ENCODE assay signal across 24 cellular contexts in genomic region chr4:48518143-48518542, GRCh38. TPM values are rescaled to one million over a fixed set of nuclear protein-coding genes. Genes with fewer than 3 reads are reported as not detected.
DNase-seq lines count a peak whose midpoint lies in the region; ATAC-seq and TF ChIP-seq lines count a peak whose summit lies in the region.
"Had no signal": no experiment of that assay in that cellular context is flagged by ENCODE, and none has a peak within 500 bp of the region (broad histone marks: within the 10 kb centered on the region; RNA-seq: fewer than 3 reads in every experiment).

No MANE protein-coding gene starts in this region.

- H3K9me3 ChIP-seq in CD8-positive, alpha-beta T cell (ENCODE audit: low read length), result no peaks in the 10 kb centered on the region
- H3K9me3 ChIP-seq in transverse colon, result no peaks in the 10 kb centered on the region
- H3K9me3 ChIP-seq: BLaER1 had no signal

- H3K4me1 ChIP-seq in CD8-positive, alpha-beta T cell (ENCODE audit: insufficient read depth, low read length), result no peaks in the 10 kb centered on the region
- H3K4me1 ChIP-seq in transverse colon, result no peaks in the 10 kb centered on the region
- H3K4me1 ChIP-seq: BLaER1 had no signal

- TF ChIP-seq POLR2A in transverse colon (IDR thresholded peaks at IDR 0.05), result no peak

- peaks cover 77% of the 10 kb centered on the region for H3K36me3 Mint-ChIP-seq in CD8-positive, alpha-beta T cell
- H3K36me3 Mint-ChIP-seq in HFFc6 (ENCODE audit: low read depth), result peaks cover 21% of the 10 kb centered on the region
- peaks cover 88% of the 10 kb centered on the region for H3K36me3 Mint-ChIP-seq in stimulated activated effector memory CD8-positive, alpha-beta T cell treated with anti-CD3 and anti-CD28 coated beads, Interleukin-12 subunit alpha, Interleukin-12 subunit beta, amount 100 ng/mL, for 72 hours
- peaks cover 91% of the 10 kb centered on the region for H3K36me3 Mint-ChIP-seq in activated T-helper 17 cell treated with anti-CD3 and anti-CD28 coated beads, Interleukin-2, amount 50 U/mL, for 72 hours (ENCODE audit: low read depth)

- no peak for TF ChIP-seq EP300 in transverse colon (IDR thresholded peaks at IDR 0.05; ENCODE audit: low read depth)

- in situ Hi-C loops in transverse colon (cut with MboI; ENCODE audit: low pct_ligation_motif_present in 1 of 4, low pct_unique_long_range_greater_than_20kb in 1 of 4, low sequenced_read_pairs in 3 of 4), result loop anchor here in 1 of 4 donors (25.0 kb wide), 1 partner anchor 631 kb away; no protein-coding TSS in a partner anchor

- no peak for DNase-seq in CD8-positive, alpha-beta T cell
- DNase-seq in HFFc6 (peak; percentile 25), fibroblast of villous mesenchyme (ENCODE audit: low read depth) (peak; percentile 4), occipital lobe (lab: John Stamatoyannopoulos, UW) (no peak), transverse colon (no peak)
- DNase-seq in stimulated activated effector memory CD8-positive, alpha-beta T cell treated with anti-CD3 and anti-CD28 coated beads, Interleukin-12 subunit alpha, Interleukin-12 subunit beta, amount 100 ng/mL, for 72 hours (ENCODE audit: low spot score in 2 of 2), result no peak
- DNase-seq: ACHN; CD8-positive, alpha-beta memory T cell; COR-L47; DMS 273 treated with DMSO at 0.1 percent for 48 hours; DND-41; GF-D8; GM23248; HCEC 1CT; Karpas-422; KBM-7 had no signal

- H3K4me1 Mint-ChIP-seq in CD8-positive, alpha-beta T cell (ENCODE audit: low read depth), result no peaks in the 10 kb centered on the region
- H3K4me1 Mint-ChIP-seq in HFFc6 (ENCODE audit: low read depth), result peaks cover 17% of the 10 kb centered on the region
- H3K4me1 Mint-ChIP-seq in stimulated activated effector memory CD8-positive, alpha-beta T cell treated with anti-CD3 and anti-CD28 coated beads, Interleukin-12 subunit alpha, Interleukin-12 subunit beta, amount 100 ng/mL, for 72 hours, result no peaks in the 10 kb centered on the region
- H3K4me1 Mint-ChIP-seq in activated T-helper 17 cell treated with anti-CD3 and anti-CD28 coated beads, Interleukin-2, amount 50 U/mL, for 72 hours, result no peaks in the 10 kb centered on the region
- H3K4me1 Mint-ChIP-seq: CD14-positive monocyte; CD8-positive, alpha-beta memory T cell; IgD-negative memory B cell had no signal

- POLR2A ChIA-PET in CD8-positive, alpha-beta T cell (lab: Charles Lee), result no interaction called here

- no peaks in the 10 kb centered on the region for H3K27me3 ChIP-seq in CD8-positive, alpha-beta T cell (ENCODE audit: insufficient read depth, low read length)
- no peaks in the 10 kb centered on the region for H3K27me3 ChIP-seq in transverse colon
- H3K27me3 ChIP-seq: BLaER1 had no signal

- no peak for ATAC-seq in CD8-positive, alpha-beta T cell
- no peak for ATAC-seq in stimulated activated effector memory CD8-positive, alpha-beta T cell treated with anti-CD3 and anti-CD28 coated beads, Interleukin-12 subunit alpha, Interleukin-12 subunit beta, amount 100 ng/mL, for 72 hours
- ATAC-seq in activated T-helper 17 cell treated with anti-CD3 and anti-CD28 coated beads, Interleukin-2, amount 50 U/mL, for 72 hours (replicated peaks), result no peak
- no peak for ATAC-seq in GM19455 (IDR thresholded peaks at IDR 0.05; ENCODE audit: unreplicated experiment)
- ATAC-seq: GM12878 had no signal

- no peak overlapping the region for H3K27ac ChIP-seq in CD8-positive, alpha-beta T cell (ENCODE audit: low read depth, low read length)
- no peak overlapping the region for H3K27ac ChIP-seq in transverse colon
- H3K27ac ChIP-seq: BLaER1, GM23248, HL-60 had no signal

- H3K9me3 Mint-ChIP-seq in CD8-positive, alpha-beta T cell, result no peaks in the 10 kb centered on the region
- no peaks in the 10 kb centered on the region for H3K9me3 Mint-ChIP-seq in HFFc6
- H3K9me3 Mint-ChIP-seq in stimulated activated effector memory CD8-positive, alpha-beta T cell treated with anti-CD3 and anti-CD28 coated beads, Interleukin-12 subunit alpha, Interleukin-12 subunit beta, amount 100 ng/mL, for 72 hours, result no peaks in the 10 kb centered on the region
- H3K9me3 Mint-ChIP-seq in activated T-helper 17 cell treated with anti-CD3 and anti-CD28 coated beads, Interleukin-2, amount 50 U/mL, for 72 hours, result no peaks in the 10 kb centered on the region
- H3K9me3 Mint-ChIP-seq: CD14-positive monocyte; CD8-positive, alpha-beta memory T cell; IgD-negative memory B cell had no signal

- intact Hi-C loops in CD8-positive, alpha-beta T cell (cut with DNase I, micrococcal nuclease), result no loop called here
- intact Hi-C loops in transverse colon (cut with DNase I; ENCODE audit: low total_unique reads), result no loop called here

- WGBS in transverse colon (ENCODE audit: low coverage in 1 of 2), 2 donors, result 91 to 100% methylated on average over 1 to 3 of the region's 3 CpGs

- H3K27ac Mint-ChIP-seq in CD8-positive, alpha-beta T cell, result peak overlapping the region; percentile 32
- H3K27ac Mint-ChIP-seq in HFFc6, result no peak overlapping the region; the same call in 1 of the 2 replicates
- H3K27ac Mint-ChIP-seq in stimulated activated effector memory CD8-positive, alpha-beta T cell treated with anti-CD3 and anti-CD28 coated beads, Interleukin-12 subunit alpha, Interleukin-12 subunit beta, amount 100 ng/mL, for 72 hours, result peak overlapping the region; percentile 30
- no peak overlapping the region for H3K27ac Mint-ChIP-seq in activated T-helper 17 cell treated with anti-CD3 and anti-CD28 coated beads, Interleukin-2, amount 50 U/mL, for 72 hours
- H3K27ac Mint-ChIP-seq: CD14-positive monocyte, IgD-negative memory B cell had no signal

- TF ChIP-seq CTCF in CD8-positive, alpha-beta T cell (IDR thresholded peaks at IDR 0.05), result no peak
- no peak for TF ChIP-seq CTCF in HFFc6 (IDR thresholded peaks at IDR 0.05)
- TF ChIP-seq CTCF in fibroblast of villous mesenchyme (IDR thresholded peaks at IDR 0.05; ENCODE audit: insufficient read depth, low read depth, low read length), result no peak
- no peak for TF ChIP-seq CTCF in transverse colon (IDR thresholded peaks at IDR 0.05)

- no peaks in the 10 kb centered on the region for H3K27me3 Mint-ChIP-seq in CD8-positive, alpha-beta T cell (ENCODE audit: low read depth)
- no peaks in the 10 kb centered on the region; the same call in 1 of the 2 replicates for H3K27me3 Mint-ChIP-seq in HFFc6 (ENCODE audit: insufficient read depth)
- H3K27me3 Mint-ChIP-seq in activated T-helper 17 cell treated with anti-CD3 and anti-CD28 coated beads, Interleukin-2, amount 50 U/mL, for 72 hours, result no peaks in the 10 kb centered on the region
- H3K27me3 Mint-ChIP-seq: CD8-positive, alpha-beta memory T cell; IgD-negative memory B cell had no signal

- CTCF ChIA-PET in CD8-positive, alpha-beta T cell (lab: Charles Lee), result no interaction called here

- peaks cover 40% of the 10 kb centered on the region for H3K36me3 ChIP-seq in CD8-positive, alpha-beta T cell (ENCODE audit: insufficient read depth, low read length)
- H3K36me3 ChIP-seq in transverse colon, result peaks cover 0 to 76% (median 36%) of the 10 kb centered on the region in 4 donors

- H3K4me3 ChIP-seq in CD8-positive, alpha-beta T cell (ENCODE audit: low read depth, low read length), result no peak overlapping the region
- H3K4me3 ChIP-seq in fibroblast of villous mesenchyme (ENCODE audit: low read depth, low read length), result no peak overlapping the region
- H3K4me3 ChIP-seq in transverse colon, result no peak overlapping the region
- H3K4me3 ChIP-seq: BLaER1, GM12878, GM23248 had no signal

- H3K4me3 Mint-ChIP-seq in CD8-positive, alpha-beta T cell, result no peak overlapping the region
- no peak overlapping the region for H3K4me3 Mint-ChIP-seq in HFFc6
- H3K4me3 Mint-ChIP-seq in stimulated activated effector memory CD8-positive, alpha-beta T cell treated with anti-CD3 and anti-CD28 coated beads, Interleukin-12 subunit alpha, Interleukin-12 subunit beta, amount 100 ng/mL, for 72 hours, result no peak overlapping the region
- H3K4me3 Mint-ChIP-seq in activated T-helper 17 cell treated with anti-CD3 and anti-CD28 coated beads, Interleukin-2, amount 50 U/mL, for 72 hours, result no peak overlapping the region
- H3K4me3 Mint-ChIP-seq: CD14-positive monocyte; CD8-positive, alpha-beta memory T cell; IgD-negative memory B cell had no signal

RNA-seq across cellular contexts. Expression of gene ZAR1, which starts 28.1 kb away (rescaled TPM):
- total RNA-seq in CD8-positive, alpha-beta T cell, result not detected
- not detected for total RNA-seq in HFFc6 (2021; fragmentation: NEBNext Ultra II Directional; extraction: Animal tissue kit (Norgen Biotek cat#: 25700))
- total RNA-seq in fibroblast of villous mesenchyme (under 0.01 TPM in 1 of 2 replicates, not detected in the other), occipital lobe (not detected), transverse colon (not detected)
- not detected for total RNA-seq in activated T-helper 17 cell treated with anti-CD3 and anti-CD28 coated beads, Interleukin-2, amount 50 U/mL, for 72 hours
- total RNA-seq: CD8-positive, alpha-beta memory T cell; GM12878; GM23248; H4 had no signal

RNA-seq across cellular contexts. Expression of gene SLC10A4, which starts 35.0 kb away (rescaled TPM):
- not detected for total RNA-seq in CD8-positive, alpha-beta T cell
- total RNA-seq in HFFc6 (2021; fragmentation: NEBNext Ultra II Directional; extraction: Animal tissue kit (Norgen Biotek cat#: 25700)), result not detected
- under 0.01 TPM in 1 of 2 replicates, not detected in the other for total RNA-seq in fibroblast of villous mesenchyme
- total RNA-seq in occipital lobe, result 3.9 TPM
- total RNA-seq in transverse colon, result 1 to 10 TPM in 2 of 4 donors, not detected in 2; 1.2 to 6.0 TPM
- total RNA-seq in activated T-helper 17 cell treated with anti-CD3 and anti-CD28 coated beads, Interleukin-2, amount 50 U/mL, for 72 hours, result not detected
- total RNA-seq: CD8-positive, alpha-beta memory T cell; GM12878; GM23248 had no signal

Comparison
In these comparisons a context has a peak if more than half of its experiments do, and no peak if none do; other contexts are left out.
1. DNase-seq: peak in HFFc6 (single experiment) and fibroblast of villous mesenchyme (single experiment); none in CD8-positive, alpha-beta T cell (0 of 7), stimulated activated effector memory CD8-positive, alpha-beta T cell treated with anti-CD3 and anti-CD28 coated beads, Interleukin-12 subunit alpha, Interleukin-12 subunit beta, amount 100 ng/mL, for 72 hours (0 of 2), occipital lobe (single experiment) and transverse colon (single experiment).
2. H3K27ac Mint-ChIP-seq: peak in CD8-positive, alpha-beta T cell (single experiment) and stimulated activated effector memory CD8-positive, alpha-beta T cell treated with anti-CD3 and anti-CD28 coated beads, Interleukin-12 subunit alpha, Interleukin-12 subunit beta, amount 100 ng/mL, for 72 hours (single experiment); none in HFFc6 (single experiment) and activated T-helper 17 cell treated with anti-CD3 and anti-CD28 coated beads, Interleukin-2, amount 50 U/mL, for 72 hours (single experiment).